ENCODE assay signal across 8 cellular contexts in genomic region chr1:226110249-226111108, GRCh38. TPM values are rescaled to one million over a fixed set of nuclear protein-coding genes. Genes with fewer than 3 reads are reported as not detected.
DNase-seq lines count a peak whose midpoint lies in the region; ATAC-seq and TF ChIP-seq lines count a peak whose summit lies in the region.

No MANE protein-coding gene starts in this region.

- H3K27me3 Mint-ChIP-seq in HFFc6 (ENCODE audit: insufficient read depth): no peaks in the 10 kb centered on the region

- peak overlapping the region; percentile 89 for H3K4me3 ChIP-seq in coronary artery

- H3K4me1 Mint-ChIP-seq in HFFc6 (ENCODE audit: low read depth): peaks cover 19% of the 10 kb centered on the region

- peak overlapping the region; percentile 81 for H3K4me3 Mint-ChIP-seq in HFFc6

- H3K36me3 Mint-ChIP-seq in HFFc6 (ENCODE audit: low read depth): no peaks in the 10 kb centered on the region

- TF ChIP-seq CTCF in HFFc6 (IDR thresholded peaks at IDR 0.05): no peak
- TF ChIP-seq CTCF in coronary artery (IDR thresholded peaks at IDR 0.05): no peak

- H3K27ac Mint-ChIP-seq in HFFc6: peak overlapping the region; percentile 16; the same call in 1 of the 2 replicates

- peak; percentile 72 for ATAC-seq in left lobe of liver

- DNase-seq in NCI-H2107 treated with DMSO at 0.1 percent for 48 hours (lab: John Stamatoyannopoulos, UW; ENCODE audit: unreplicated experiment) (peak; percentile 30), NCI-H2107 (lab: John Stamatoyannopoulos, UW) (no peak), HFFc6 (peak; percentile 21), NCI-H1048 (lab: John Stamatoyannopoulos, UW) (peak; percentile 37), coronary artery (ENCODE audit: low spot score) (peak; percentile 89), left lobe of liver (ENCODE audit: low spot score) (peak; percentile 63)
- DNase-seq in activated CD4-positive, CD25-positive, alpha-beta regulatory T cell treated with anti-CD3 and anti-CD28 coated beads, Interleukin-2, amount 50 U/mL, for 72 hours: peak; percentile 76
- peak; percentile 52 for DNase-seq in stimulated activated CD4-positive, alpha-beta T cell treated with anti-CD3 and anti-CD28 coated beads, Interleukin-4, amount 100 ng/mL, for 24 hours

- H3K27ac ChIP-seq in coronary artery: peak overlapping the region; percentile 89 to 99

- H3K9me3 Mint-ChIP-seq in HFFc6: no peaks in the 10 kb centered on the region

RNA-seq across cellular contexts. Expression of gene H3-3A, which starts 48.0 kb away (rescaled TPM):
- 100 to 1,000 TPM; 307 to 338 (median 326) TPM for total RNA-seq in HFFc6 (2021; fragmentation: NEBNext Ultra II Directional; extraction: Animal tissue kit (Norgen Biotek cat#: 25700))
- total RNA-seq in left lobe of liver: 129 TPM
